1 cellular context compared by ENCODE assay signal in the genomic region with DNA sequence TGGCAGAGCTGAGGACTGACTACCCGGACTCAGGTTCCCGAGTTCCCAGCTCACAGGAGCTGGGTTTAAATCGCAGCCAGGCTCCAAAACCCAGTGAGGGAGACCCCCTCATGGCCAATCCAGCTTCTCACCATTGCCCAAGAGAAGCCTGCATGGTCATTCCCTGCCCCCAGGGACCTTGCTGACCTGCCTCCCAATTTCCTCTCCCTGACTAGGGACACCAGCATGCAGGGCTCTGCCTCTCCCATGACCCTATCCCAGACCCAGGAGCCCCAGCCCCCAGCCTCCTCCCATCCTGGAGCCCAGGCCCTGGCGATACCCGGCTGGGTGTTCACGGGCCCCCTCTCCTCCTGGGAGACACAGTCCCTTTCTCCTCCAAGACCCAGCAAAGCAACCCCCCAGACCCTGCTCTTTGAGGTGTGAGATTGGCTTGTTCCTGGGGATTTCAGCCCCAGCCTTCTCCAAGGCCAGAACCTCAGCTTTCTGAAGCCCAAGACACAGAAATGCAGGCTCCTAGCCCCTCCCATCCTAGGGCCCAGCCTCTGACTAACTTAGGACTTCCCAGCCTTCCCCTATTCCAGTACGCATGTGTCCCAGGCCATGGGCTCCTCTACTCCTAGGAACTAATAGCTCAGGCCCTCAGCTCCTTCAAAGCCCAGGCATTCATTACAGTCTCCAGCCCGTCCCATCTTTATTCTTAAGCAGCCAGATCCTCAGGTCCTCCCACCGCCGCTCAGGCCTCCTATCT.
TF ChIP-seq lines count a peak whose summit lies in the region.

No MANE protein-coding gene starts in this region.

TF ChIP-seq in PFSK-1, 5 proteins besides CTCF, POLR2A, EP300 and RAD21:
- TF ChIP-seq, protein P1, sequence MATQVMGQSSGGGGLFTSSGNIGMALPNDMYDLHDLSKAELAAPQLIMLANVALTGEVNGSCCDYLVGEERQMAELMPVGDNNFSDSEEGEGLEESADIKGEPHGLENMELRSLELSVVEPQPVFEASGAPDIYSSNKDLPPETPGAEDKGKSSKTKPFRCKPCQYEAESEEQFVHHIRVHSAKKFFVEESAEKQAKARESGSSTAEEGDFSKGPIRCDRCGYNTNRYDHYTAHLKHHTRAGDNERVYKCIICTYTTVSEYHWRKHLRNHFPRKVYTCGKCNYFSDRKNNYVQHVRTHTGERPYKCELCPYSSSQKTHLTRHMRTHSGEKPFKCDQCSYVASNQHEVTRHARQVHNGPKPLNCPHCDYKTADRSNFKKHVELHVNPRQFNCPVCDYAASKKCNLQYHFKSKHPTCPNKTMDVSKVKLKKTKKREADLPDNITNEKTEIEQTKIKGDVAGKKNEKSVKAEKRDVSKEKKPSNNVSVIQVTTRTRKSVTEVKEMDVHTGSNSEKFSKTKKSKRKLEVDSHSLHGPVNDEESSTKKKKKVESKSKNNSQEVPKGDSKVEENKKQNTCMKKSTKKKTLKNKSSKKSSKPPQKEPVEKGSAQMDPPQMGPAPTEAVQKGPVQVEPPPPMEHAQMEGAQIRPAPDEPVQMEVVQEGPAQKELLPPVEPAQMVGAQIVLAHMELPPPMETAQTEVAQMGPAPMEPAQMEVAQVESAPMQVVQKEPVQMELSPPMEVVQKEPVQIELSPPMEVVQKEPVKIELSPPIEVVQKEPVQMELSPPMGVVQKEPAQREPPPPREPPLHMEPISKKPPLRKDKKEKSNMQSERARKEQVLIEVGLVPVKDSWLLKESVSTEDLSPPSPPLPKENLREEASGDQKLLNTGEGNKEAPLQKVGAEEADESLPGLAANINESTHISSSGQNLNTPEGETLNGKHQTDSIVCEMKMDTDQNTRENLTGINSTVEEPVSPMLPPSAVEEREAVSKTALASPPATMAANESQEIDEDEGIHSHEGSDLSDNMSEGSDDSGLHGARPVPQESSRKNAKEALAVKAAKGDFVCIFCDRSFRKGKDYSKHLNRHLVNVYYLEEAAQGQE (IDR thresholded peaks at IDR 0.05; ENCODE audit: insufficient read depth in 1 of 2, low read depth in 2 of 2, low read length in 2 of 2) = 0 out of 4 replicates have a peak, but pooled peaks of 1 of the 2 experiments have one; percentile 21
- no peak for TF ChIP-seq SIN3A (IDR thresholded peaks at IDR 0.05; ENCODE audit: borderline replicate concordance, insufficient read depth, low read length)
- peak; percentile 70; the same call in 1 of the 2 replicates for TF ChIP-seq POLR2AphosphoS5 (IDR thresholded peaks at IDR 0.05; ENCODE audit: low read depth, low read length)
- TF ChIP-seq TAF1 (IDR thresholded peaks at IDR 0.05; ENCODE audit: borderline replicate concordance, insufficient read depth, low read length) = peak; percentile 62; the same call in 1 of the 2 replicates
